ENCODE assay signal across 1 cellular context in the genomic region with DNA sequence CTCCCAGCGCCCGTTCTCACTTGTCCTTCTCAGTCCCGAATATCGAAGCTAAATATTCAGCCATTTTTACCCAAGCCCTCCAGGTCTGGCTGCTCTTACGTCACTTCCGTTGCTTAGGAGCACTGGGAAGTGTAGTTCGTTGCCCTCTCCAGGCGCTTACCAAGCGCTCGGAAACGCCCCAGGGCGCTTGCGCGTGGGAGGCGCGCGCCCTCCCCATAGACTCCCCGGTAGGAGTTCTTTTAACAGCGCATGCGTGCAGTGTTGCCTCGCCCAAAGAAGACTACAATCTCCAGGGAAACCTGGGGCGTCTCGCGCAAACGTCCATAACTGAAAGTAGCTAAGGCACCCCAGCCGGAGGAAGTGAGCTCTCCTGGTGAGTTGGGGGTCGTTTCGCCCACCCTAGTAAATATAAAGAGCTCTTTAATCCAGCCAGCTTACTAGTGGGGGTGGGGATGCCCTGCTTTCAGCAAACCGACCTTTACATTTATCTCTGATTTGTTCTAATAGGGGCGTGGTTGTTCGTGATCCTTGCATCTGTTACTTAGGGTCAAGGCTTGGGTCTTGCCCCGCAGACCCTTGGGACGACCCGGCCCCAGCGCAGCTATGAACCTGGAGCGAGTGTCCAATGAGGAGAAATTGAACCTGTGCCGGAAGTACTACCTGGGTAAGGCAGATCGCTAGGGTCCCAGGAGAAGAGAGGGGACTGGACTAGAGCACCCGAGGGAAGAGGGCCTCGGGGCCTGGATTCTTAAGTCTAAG.
A peak's percentile ranks its signal among the peaks of the same experiment; 100 is the strongest.
TF ChIP-seq lines count a peak whose summit lies in the region.

Gene PSENEN, plus strand, starts transcription at position 324 of the 759 bp plus-strand sequence. Its CDS starts 280 bp downstream, at position 604.
Gene U2AF1L4, minus strand, starts transcription at position 91 of the 759 bp plus-strand sequence. Its CDS starts 27 bp downstream, at position 64.

TF ChIP-seq in HepG2, 621 proteins besides CTCF, POLR2A, EP300 and RAD21 (continued from another document and continues in another):
- TF ChIP-seq, protein P1, sequence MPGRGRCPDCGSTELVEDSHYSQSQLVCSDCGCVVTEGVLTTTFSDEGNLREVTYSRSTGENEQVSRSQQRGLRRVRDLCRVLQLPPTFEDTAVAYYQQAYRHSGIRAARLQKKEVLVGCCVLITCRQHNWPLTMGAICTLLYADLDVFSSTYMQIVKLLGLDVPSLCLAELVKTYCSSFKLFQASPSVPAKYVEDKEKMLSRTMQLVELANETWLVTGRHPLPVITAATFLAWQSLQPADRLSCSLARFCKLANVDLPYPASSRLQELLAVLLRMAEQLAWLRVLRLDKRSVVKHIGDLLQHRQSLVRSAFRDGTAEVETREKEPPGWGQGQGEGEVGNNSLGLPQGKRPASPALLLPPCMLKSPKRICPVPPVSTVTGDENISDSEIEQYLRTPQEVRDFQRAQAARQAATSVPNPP (CRISPR knock-in tag; IDR thresholded peaks at IDR 0.05): no peak
- TF ChIP-seq KDM4B (CRISPR knock-in tag; IDR thresholded peaks at IDR 0.05): no peak
- TF ChIP-seq, protein P2, sequence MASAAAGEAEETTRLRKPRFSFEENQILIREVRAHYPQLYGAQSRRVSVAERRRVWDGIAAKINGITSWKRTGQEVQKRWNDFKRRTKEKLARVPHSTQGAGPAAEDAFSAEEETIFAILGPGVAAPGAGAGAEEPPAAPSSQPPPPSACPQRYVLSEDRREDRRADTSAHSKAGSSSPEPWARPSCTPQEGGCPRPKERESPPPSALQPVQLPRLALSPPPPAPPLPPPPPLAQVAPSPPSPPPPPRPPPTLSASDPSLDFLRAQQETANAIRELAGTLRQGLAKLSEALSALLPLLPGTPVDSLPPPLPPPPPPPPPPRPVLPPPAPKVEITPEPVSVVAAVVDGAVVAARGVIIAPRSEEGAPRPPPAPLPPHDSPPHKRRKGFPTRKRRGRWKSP (CRISPR knock-in tag; IDR thresholded peaks at IDR 0.05): no peak
- TF ChIP-seq, protein P3, sequence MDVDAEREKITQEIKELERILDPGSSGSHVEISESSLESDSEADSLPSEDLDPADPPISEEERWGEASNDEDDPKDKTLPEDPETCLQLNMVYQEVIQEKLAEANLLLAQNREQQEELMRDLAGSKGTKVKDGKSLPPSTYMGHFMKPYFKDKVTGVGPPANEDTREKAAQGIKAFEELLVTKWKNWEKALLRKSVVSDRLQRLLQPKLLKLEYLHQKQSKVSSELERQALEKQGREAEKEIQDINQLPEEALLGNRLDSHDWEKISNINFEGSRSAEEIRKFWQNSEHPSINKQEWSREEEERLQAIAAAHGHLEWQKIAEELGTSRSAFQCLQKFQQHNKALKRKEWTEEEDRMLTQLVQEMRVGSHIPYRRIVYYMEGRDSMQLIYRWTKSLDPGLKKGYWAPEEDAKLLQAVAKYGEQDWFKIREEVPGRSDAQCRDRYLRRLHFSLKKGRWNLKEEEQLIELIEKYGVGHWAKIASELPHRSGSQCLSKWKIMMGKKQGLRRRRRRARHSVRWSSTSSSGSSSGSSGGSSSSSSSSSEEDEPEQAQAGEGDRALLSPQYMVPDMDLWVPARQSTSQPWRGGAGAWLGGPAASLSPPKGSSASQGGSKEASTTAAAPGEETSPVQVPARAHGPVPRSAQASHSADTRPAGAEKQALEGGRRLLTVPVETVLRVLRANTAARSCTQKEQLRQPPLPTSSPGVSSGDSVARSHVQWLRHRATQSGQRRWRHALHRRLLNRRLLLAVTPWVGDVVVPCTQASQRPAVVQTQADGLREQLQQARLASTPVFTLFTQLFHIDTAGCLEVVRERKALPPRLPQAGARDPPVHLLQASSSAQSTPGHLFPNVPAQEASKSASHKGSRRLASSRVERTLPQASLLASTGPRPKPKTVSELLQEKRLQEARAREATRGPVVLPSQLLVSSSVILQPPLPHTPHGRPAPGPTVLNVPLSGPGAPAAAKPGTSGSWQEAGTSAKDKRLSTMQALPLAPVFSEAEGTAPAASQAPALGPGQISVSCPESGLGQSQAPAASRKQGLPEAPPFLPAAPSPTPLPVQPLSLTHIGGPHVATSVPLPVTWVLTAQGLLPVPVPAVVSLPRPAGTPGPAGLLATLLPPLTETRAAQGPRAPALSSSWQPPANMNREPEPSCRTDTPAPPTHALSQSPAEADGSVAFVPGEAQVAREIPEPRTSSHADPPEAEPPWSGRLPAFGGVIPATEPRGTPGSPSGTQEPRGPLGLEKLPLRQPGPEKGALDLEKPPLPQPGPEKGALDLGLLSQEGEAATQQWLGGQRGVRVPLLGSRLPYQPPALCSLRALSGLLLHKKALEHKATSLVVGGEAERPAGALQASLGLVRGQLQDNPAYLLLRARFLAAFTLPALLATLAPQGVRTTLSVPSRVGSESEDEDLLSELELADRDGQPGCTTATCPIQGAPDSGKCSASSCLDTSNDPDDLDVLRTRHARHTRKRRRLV (CRISPR knock-in tag; IDR thresholded peaks at IDR 0.05): no peak
- TF ChIP-seq ZNF841 (CRISPR knock-in tag; IDR thresholded peaks at IDR 0.05; ENCODE audit: borderline replicate concordance): no peak
- TF ChIP-seq JARID2 (CRISPR knock-in tag; IDR thresholded peaks at IDR 0.05; ENCODE audit: insufficient replicate concordance): no peak
- TF ChIP-seq, protein P4, sequence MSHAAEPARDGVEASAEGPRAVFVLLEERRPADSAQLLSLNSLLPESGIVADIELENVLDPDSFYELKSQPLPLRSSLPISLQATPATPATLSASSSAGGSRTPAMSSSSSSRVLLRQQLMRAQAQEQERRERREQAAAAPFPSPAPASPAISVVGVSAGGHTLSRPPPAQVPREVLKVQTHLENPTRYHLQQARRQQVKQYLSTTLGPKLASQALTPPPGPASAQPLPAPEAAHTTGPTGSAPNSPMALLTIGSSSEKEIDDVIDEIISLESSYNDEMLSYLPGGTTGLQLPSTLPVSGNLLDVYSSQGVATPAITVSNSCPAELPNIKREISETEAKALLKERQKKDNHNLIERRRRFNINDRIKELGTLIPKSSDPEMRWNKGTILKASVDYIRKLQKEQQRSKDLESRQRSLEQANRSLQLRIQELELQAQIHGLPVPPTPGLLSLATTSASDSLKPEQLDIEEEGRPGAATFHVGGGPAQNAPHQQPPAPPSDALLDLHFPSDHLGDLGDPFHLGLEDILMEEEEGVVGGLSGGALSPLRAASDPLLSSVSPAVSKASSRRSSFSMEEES (CRISPR knock-in tag; IDR thresholded peaks at IDR 0.05): no peak
- TF ChIP-seq ZNF609 (CRISPR knock-in tag; IDR thresholded peaks at IDR 0.05; ENCODE audit: borderline replicate concordance): no peak
- TF ChIP-seq ZNF713 (CRISPR knock-in tag; IDR thresholded peaks at IDR 0.05): no peak
- TF ChIP-seq GABPA (IDR thresholded peaks at IDR 0.05; ENCODE audit: low read depth, low read length): peak; percentile 79
- TF ChIP-seq GABPA (CRISPR knock-in tag; IDR thresholded peaks at IDR 0.05; ENCODE audit: low read depth): peak; percentile 94
- peak; percentile 72 for TF ChIP-seq RFX3 (CRISPR knock-in tag; IDR thresholded peaks at IDR 0.05)
- TF ChIP-seq KDM3A (CRISPR knock-in tag; IDR thresholded peaks at IDR 0.05; ENCODE audit: low read depth): no peak
- TF ChIP-seq ZBTB40 (IDR thresholded peaks at IDR 0.05): 0 out of 2 replicates have a peak, but pooled peaks have one; percentile 12
- no peak for TF ChIP-seq ZBTB40 (CRISPR knock-in tag; IDR thresholded peaks at IDR 0.05)
- TF ChIP-seq, protein P5, sequence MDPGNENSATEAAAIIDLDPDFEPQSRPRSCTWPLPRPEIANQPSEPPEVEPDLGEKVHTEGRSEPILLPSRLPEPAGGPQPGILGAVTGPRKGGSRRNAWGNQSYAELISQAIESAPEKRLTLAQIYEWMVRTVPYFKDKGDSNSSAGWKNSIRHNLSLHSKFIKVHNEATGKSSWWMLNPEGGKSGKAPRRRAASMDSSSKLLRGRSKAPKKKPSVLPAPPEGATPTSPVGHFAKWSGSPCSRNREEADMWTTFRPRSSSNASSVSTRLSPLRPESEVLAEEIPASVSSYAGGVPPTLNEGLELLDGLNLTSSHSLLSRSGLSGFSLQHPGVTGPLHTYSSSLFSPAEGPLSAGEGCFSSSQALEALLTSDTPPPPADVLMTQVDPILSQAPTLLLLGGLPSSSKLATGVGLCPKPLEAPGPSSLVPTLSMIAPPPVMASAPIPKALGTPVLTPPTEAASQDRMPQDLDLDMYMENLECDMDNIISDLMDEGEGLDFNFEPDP (CRISPR knock-in tag; conservative IDR thresholded peaks at IDR 0.05): no peak
- no peak for TF ChIP-seq AGO2 (optimal IDR thresholded peaks at IDR 0.05; ENCODE audit: low read depth, low read length)
- TF ChIP-seq RBAK (CRISPR knock-in tag; IDR thresholded peaks at IDR 0.05): no peak
- TF ChIP-seq ZNF331 (CRISPR knock-in tag; IDR thresholded peaks at IDR 0.05): no peak
